Comparison of ENCODE assay signal across 9 cellular contexts in the genomic region with DNA sequence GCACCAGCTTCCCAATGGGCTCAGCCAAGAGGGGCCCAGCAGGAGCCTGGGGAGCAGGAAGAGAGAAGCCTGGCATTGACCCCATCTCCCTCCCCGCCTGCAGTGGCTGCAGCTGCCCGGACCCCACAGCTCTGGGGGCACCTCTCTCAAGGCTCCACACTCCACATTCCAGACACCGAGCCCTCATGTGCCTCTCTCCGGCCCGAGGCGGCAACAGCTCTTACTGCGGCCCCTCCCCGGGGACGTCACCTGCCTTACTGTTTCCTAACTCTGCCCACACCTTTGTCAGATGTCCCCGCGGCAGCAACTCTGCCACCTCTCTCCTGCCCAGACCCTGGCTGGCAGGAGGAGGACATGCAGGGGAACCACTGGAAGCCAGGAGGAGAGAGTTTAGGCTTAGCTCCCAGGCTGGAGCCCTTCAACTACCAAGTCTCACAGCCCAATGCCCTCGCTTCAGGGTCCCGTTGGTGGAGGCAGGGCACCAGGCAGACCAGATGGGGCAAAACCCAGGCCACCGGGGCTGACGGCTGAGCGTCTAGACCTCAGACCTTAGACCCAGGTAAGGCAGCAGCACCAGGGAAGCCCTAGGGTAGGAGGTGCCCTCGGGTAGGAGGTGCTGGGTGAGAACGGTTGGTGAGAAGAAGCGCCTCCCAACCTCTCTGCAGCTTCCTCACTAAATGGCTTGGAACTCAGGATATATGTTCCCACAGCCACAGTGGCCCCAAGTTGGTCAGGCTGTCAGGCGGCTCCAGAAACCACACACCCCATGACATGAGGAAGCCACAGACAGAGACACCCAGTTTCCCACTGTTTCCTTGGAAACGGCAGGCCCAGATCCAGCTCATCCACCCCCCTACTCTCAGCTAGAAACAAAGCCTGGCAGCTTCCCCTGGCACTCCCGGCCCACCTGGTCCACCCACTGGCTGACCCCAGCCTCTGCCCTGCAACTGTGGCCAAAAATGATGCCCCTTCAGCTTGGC. TPM values are rescaled to one million over a fixed set of nuclear protein-coding genes. Genes with fewer than 3 reads are reported as not detected.
A peak's percentile ranks its signal among the peaks of the same experiment; 100 is the strongest.
DNase-seq lines count a peak whose midpoint lies in the region; ATAC-seq and TF ChIP-seq lines count a peak whose summit lies in the region.
"Had no signal": no experiment of that assay in that cellular context is flagged by ENCODE, and none has a peak within 500 bp of the region (broad histone marks: within the 10 kb centered on the region; RNA-seq: fewer than 3 reads in every experiment).

No MANE protein-coding gene starts in this region.

- no peaks in the 10 kb centered on the region for H3K36me3 Mint-ChIP-seq in HFFc6 (ENCODE audit: low read depth)

- H3K9me3 Mint-ChIP-seq in HFFc6, result no peaks in the 10 kb centered on the region

- DNase-seq in ACHN, result peak; percentile 41
- peak; percentile 77 for DNase-seq in HFFc6
- DNase-seq in astrocyte of the spinal cord (ENCODE audit: low read depth, low spot score), result peak; percentile 88
- DNase-seq in NCI-H2171 treated with DMSO at 0.1 percent for 48 hours (lab: John Stamatoyannopoulos, UW), result no peak
- no peak for DNase-seq in NAMALWA (ENCODE audit: low spot score)
- DNase-seq in stimulated activated CD8-positive, alpha-beta memory T cell treated with anti-CD3 and anti-CD28 coated beads, Interleukin-4, amount 100 ng/mL, for 48 hours, result no peak

- peaks cover 2% of the 10 kb centered on the region; the same call in 1 of the 2 replicates for H3K27me3 Mint-ChIP-seq in HFFc6 (ENCODE audit: insufficient read depth)

- no peaks in the 10 kb centered on the region for H3K27me3 ChIP-seq in mucosa of rectum (ENCODE audit: control insufficient read depth in 2 of 2, insufficient read depth in 2 of 2, low read length in 2 of 2)

- in situ Hi-C loops in ACHN (cut with HindIII; ENCODE audit: low pct_ligation_motif_present, low pct_unique_long_range_greater_than_20kb, low sequenced_read_pairs) (no loop called here), astrocyte of the spinal cord (cut with HindIII; ENCODE audit: low sequenced_read_pairs) (no loop called here)

- TF ChIP-seq CTCF in HFFc6 (IDR thresholded peaks at IDR 0.05) (no peak), astrocyte of the spinal cord (IDR thresholded peaks at IDR 0.05; ENCODE audit: low read depth, low read length) (no peak)

- no peaks in the 10 kb centered on the region for H3K36me3 ChIP-seq in mucosa of rectum (ENCODE audit: control insufficient read depth in 2 of 2, insufficient read depth in 2 of 2, low read length in 2 of 2)

- H3K4me3 ChIP-seq in astrocyte of the spinal cord (ENCODE audit: low read depth, low read length), result no peak overlapping the region
- H3K4me3 ChIP-seq in mucosa of rectum (ENCODE audit: low read length in 2 of 2), result no peak overlapping the region

- peaks cover 11 to 12% of the 10 kb centered on the region in 2 donors for H3K4me1 ChIP-seq in mucosa of rectum (ENCODE audit: control insufficient read depth in 2 of 2, insufficient read depth in 2 of 2, low read length in 2 of 2)

- H3K27ac ChIP-seq in mucosa of rectum (ENCODE audit: low read depth in 2 of 2, low read length in 2 of 2), result peak overlapping the region; percentile 21 to 84

- H3K27ac Mint-ChIP-seq in HFFc6, result peak overlapping the region; percentile 97

- H3K4me1 Mint-ChIP-seq in HFFc6 (ENCODE audit: low read depth), result peaks cover 44% of the 10 kb centered on the region

- peak overlapping the region; percentile 5 to 89 for H3K9ac ChIP-seq in mucosa of rectum (ENCODE audit: low read depth in 1 of 2, low read length in 2 of 2)

- ATAC-seq in HG03354 (IDR thresholded peaks at IDR 0.05; ENCODE audit: poor library complexity, severe bottlenecking, unreplicated experiment), result no peak
- ATAC-seq: GM12878 had no signal

- no peak overlapping the region for H3K4me3 Mint-ChIP-seq in HFFc6

- H3K9me3 ChIP-seq in mucosa of rectum (ENCODE audit: control insufficient read depth in 2 of 2, low read length in 2 of 2), result no peaks in the 10 kb centered on the region

RNA-seq across cellular contexts. Expression of a gene that starts 13.3 kb away (rescaled TPM):
- 10 to 100 TPM; 32.0 to 44.1 (median 41.0) TPM for total RNA-seq in HFFc6 (2021; fragmentation: NEBNext Ultra II Directional; extraction: Animal tissue kit (Norgen Biotek cat#: 25700))

RNA-seq across cellular contexts. Expression of a gene that starts 59.8 kb away (rescaled TPM):
- 100 to 1,000 TPM; 409 to 759 (median 458) TPM for total RNA-seq in HFFc6 (2021; fragmentation: NEBNext Ultra II Directional; extraction: Animal tissue kit (Norgen Biotek cat#: 25700))

Comparison
In these comparisons a context has a peak if more than half of its experiments do, and no peak if none do; other contexts are left out.
1. DNase-seq: peak in ACHN (single experiment), HFFc6 (single experiment) and astrocyte of the spinal cord (single experiment); none in NCI-H2171 treated with DMSO at 0.1 percent for 48 hours (single experiment), NAMALWA (single experiment) and stimulated activated CD8-positive, alpha-beta memory T cell treated with anti-CD3 and anti-CD28 coated beads, Interleukin-4, amount 100 ng/mL, for 48 hours (single experiment).